ENCODE assay signal across 2 cellular contexts in genomic region chr6:7911345-7911725, GRCh38.
TF ChIP-seq lines count a peak whose summit lies in the region.

No MANE protein-coding gene starts in this region.

TF ChIP-seq in GM12878, 131 proteins besides CTCF, POLR2A, EP300 and RAD21 (continued from another document):
- TF ChIP-seq, protein P1, sequence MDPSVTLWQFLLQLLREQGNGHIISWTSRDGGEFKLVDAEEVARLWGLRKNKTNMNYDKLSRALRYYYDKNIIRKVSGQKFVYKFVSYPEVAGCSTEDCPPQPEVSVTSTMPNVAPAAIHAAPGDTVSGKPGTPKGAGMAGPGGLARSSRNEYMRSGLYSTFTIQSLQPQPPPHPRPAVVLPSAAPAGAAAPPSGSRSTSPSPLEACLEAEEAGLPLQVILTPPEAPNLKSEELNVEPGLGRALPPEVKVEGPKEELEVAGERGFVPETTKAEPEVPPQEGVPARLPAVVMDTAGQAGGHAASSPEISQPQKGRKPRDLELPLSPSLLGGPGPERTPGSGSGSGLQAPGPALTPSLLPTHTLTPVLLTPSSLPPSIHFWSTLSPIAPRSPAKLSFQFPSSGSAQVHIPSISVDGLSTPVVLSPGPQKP (IDR thresholded peaks at IDR 0.05; ENCODE audit: low read depth, low read length): no peak
- no peak for TF ChIP-seq MLLT1 (IDR thresholded peaks at IDR 0.05)
- no peak for TF ChIP-seq EGR1 (IDR thresholded peaks at IDR 0.05; ENCODE audit: borderline replicate concordance in 1 of 2, low read depth in 2 of 2, low read length in 2 of 2)

TF ChIP-seq in liver, 16 proteins besides CTCF, POLR2A, EP300 and RAD21 (continued from another document):
- TF ChIP-seq, protein P2, sequence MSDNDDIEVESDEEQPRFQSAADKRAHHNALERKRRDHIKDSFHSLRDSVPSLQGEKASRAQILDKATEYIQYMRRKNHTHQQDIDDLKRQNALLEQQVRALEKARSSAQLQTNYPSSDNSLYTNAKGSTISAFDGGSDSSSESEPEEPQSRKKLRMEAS (IDR thresholded peaks at IDR 0.05): no peak
- TF ChIP-seq SP1 (IDR thresholded peaks at IDR 0.05) (no peak), HNF4A (conservative IDR thresholded peaks at IDR 0.05) (no peak), REST (IDR thresholded peaks at IDR 0.05) (no peak)
- TF ChIP-seq, protein P3, sequence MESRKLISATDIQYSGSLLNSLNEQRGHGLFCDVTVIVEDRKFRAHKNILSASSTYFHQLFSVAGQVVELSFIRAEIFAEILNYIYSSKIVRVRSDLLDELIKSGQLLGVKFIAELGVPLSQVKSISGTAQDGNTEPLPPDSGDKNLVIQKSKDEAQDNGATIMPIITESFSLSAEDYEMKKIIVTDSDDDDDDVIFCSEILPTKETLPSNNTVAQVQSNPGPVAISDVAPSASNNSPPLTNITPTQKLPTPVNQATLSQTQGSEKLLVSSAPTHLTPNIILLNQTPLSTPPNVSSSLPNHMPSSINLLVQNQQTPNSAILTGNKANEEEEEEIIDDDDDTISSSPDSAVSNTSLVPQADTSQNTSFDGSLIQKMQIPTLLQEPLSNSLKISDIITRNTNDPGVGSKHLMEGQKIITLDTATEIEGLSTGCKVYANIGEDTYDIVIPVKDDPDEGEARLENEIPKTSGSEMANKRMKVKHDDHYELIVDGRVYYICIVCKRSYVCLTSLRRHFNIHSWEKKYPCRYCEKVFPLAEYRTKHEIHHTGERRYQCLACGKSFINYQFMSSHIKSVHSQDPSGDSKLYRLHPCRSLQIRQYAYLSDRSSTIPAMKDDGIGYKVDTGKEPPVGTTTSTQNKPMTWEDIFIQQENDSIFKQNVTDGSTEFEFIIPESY (IDR thresholded peaks at IDR 0.05): no peak
